ENCODE assay signal across 11 cellular contexts in the genomic region with DNA sequence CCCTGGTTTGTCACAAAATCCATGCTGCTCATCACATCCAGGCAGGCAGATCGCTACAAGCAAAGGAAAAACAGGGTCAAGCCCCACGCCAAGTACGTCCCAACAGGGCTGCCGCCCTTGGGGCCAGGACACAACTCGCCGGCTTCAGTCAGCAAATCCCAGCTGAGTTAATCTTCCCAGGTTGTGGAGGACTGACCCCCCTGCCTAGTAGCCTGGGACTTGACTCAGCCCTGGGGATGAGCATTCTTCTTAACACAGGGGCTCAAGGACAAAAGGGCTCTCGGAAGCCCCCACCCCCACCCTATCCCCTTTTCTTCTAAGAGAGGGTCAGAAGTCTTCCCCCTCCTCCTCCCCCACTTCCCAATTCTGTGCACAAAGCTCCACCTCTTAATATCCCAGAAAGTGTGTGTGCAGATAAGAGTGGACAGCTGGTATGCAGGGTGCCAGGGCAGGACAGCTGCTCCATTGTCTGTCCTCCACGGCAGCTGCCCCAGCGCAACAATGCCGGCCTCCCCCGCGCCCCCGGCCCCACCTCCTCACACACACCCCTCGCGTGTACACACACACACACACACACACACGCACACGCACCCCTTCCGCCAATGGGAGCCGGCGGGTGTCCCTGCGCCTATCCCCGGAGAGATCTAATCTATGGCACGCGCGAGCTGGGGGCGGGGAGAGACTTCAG. TPM values are rescaled to one million over a fixed set of nuclear protein-coding genes. Genes with fewer than 3 reads are reported as not detected.
A peak's percentile ranks its signal among the peaks of the same experiment; 100 is the strongest.
DNase-seq lines count a peak whose midpoint lies in the region; ATAC-seq and TF ChIP-seq lines count a peak whose summit lies in the region.
"Had no signal": no experiment of that assay in that cellular context is flagged by ENCODE, and none has a peak within 500 bp of the region (broad histone marks: within the 10 kb centered on the region; RNA-seq: fewer than 3 reads in every experiment).

No MANE protein-coding gene starts in this region.

- H3K27ac ChIP-seq in cingulate gyrus (ENCODE audit: low read depth, low read length) (peak overlapping the region; percentile 83), upper lobe of left lung (peak overlapping the region in 3 of 4 donors; percentile 58 to 90 (median 85))

- DNase-seq in NCI-H2227 (lab: John Stamatoyannopoulos, UW; ENCODE audit: unreplicated experiment) (peak; percentile 23), NCI-H2227 treated with DMSO at 0.1 percent for 48 hours (lab: John Stamatoyannopoulos, UW) (no peak), medulla oblongata (ENCODE audit: extremely low spot score) (peak; percentile 57), upper lobe of left lung (peak in 1 of 2 donors; percentile 85), NOMO-1 treated with DMSO at 0.1 percent for 48 hours (lab: John Stamatoyannopoulos, UW; ENCODE audit: unreplicated experiment) (no peak), DMS114 treated with DMSO at 0.1 percent for 48 hours (lab: John Stamatoyannopoulos, UW; ENCODE audit: unreplicated experiment) (no peak), inferior parietal cortex (ENCODE audit: extremely low spot score) (no peak)
- DNase-seq: stimulated activated CD4-positive, alpha-beta T cell treated with anti-CD3 and anti-CD28 coated beads, Interleukin-2, amount 100 ng/mL, for 48 hours; SW 1271 had no signal

- H3K9me3 ChIP-seq in upper lobe of left lung, result no peaks in the 10 kb centered on the region
- H3K9me3 ChIP-seq: HAP-1 had no signal

- H3K4me3 ChIP-seq in upper lobe of left lung, result no peak overlapping the region
- H3K4me3 ChIP-seq: HAP-1 had no signal

- TF ChIP-seq CTCF in upper lobe of left lung (IDR thresholded peaks at IDR 0.05), result no peak

- TF ChIP-seq EP300 in upper lobe of left lung (IDR thresholded peaks at IDR 0.05), result no peak

- WGBS in upper lobe of left lung, 2 donors, result 47 to 51% methylated on average over 22 to 25 of the region's 26 CpGs

- H3K36me3 ChIP-seq in upper lobe of left lung, result peaks cover 0 to 36% (median 10%) of the 10 kb centered on the region in 4 donors
- H3K36me3 ChIP-seq: HAP-1 had no signal

- H3K4me1 ChIP-seq in upper lobe of left lung, result peaks cover 30 to 61% (median 46%) of the 10 kb centered on the region in 4 donors
- H3K4me1 ChIP-seq: HAP-1 had no signal

- H3K27me3 ChIP-seq in upper lobe of left lung, result peaks cover 0 to 27% (median 18%) of the 10 kb centered on the region in 4 donors

- TF ChIP-seq POLR2A in upper lobe of left lung (IDR thresholded peaks at IDR 0.05), result no peak

- peak in 1 of 2 donors; percentile 19 for ATAC-seq in upper lobe of left lung (ENCODE audit: low FRiP score in 2 of 2)

RNA-seq across cellular contexts. Expression of a gene that starts 4.5 kb away (rescaled TPM):
- total RNA-seq in upper lobe of left lung, result 10 to 100 TPM in 3 of 6 donors, 1 to 10 TPM in 3; 3.8 to 20.1 (median 10.2) TPM

RNA-seq across cellular contexts. Expression of a gene that starts 20.2 kb away (rescaled TPM):
- total RNA-seq in upper lobe of left lung, result 10 to 100 TPM; 20.1 to 51.3 (median 28.3) TPM

Comparison
In these comparisons a context has a peak if more than half of its experiments do, and no peak if none do; other contexts are left out.
1. DNase-seq: peak in NCI-H2227 (single experiment) and medulla oblongata (single experiment); none in NCI-H2227 treated with DMSO at 0.1 percent for 48 hours (single experiment), NOMO-1 treated with DMSO at 0.1 percent for 48 hours (single experiment), DMS114 treated with DMSO at 0.1 percent for 48 hours (single experiment) and inferior parietal cortex (single experiment).